In genomic region chr6:143141442-143141841, GRCh38 we compare ENCODE assay signal across 16 cellular contexts.
"Had no signal": no experiment of that assay in that cellular context is flagged by ENCODE, and none has a peak within 500 bp of the region (broad histone marks: within the 10 kb centered on the region; RNA-seq: fewer than 3 reads in every experiment).

No MANE protein-coding gene starts in this region.

- DNase-seq: activated B cell treated with CpG ODN at 0.5 μM for 24 hours; activated CD4-positive, alpha-beta T cell treated with anti-CD3 and anti-CD28 coated beads, Interleukin-2, amount 50 U/mL, for 1 hour; activated effector memory CD4-positive, alpha-beta T cell treated with anti-CD3 and anti-CD28 coated beads, Interleukin-2, amount 50 U/mL, for 16 hours; activated T-cell treated with anti-CD3 and anti-CD28 coated beads, Interleukin-2, amount 50 U/mL, for 24 hours; dermis blood vessel endothelial cell; endodermal cell; hippocampal formation; kidney glomerular epithelial cell; nephron progenitor cell; psoas muscle; stimulated activated CD4-positive, alpha-beta T cell treated with anti-CD3 and anti-CD28 coated beads, Interleukin-2, amount 100 ng/mL, for 24 hours; stimulated activated naive B cell treated with anti-CD40 and anti-IgM and Interleukin-4, amounts not matched to agents 10 μg/mL and 1 μg/mL and 100 μg/mL, for 72 hours; T-helper 17 cell; trophoblast cell had no signal

- H3K9me3 ChIP-seq: psoas muscle had no signal

- ATAC-seq: esophagus mucosa; psoas muscle; sciatic nerve; stimulated activated naive B cell treated with anti-CD40 and anti-IgM and Interleukin-4, amounts not matched to agents 10 μg/mL and 1 μg/mL and 100 μg/mL, for 72 hours; T-helper 17 cell had no signal

- H3K27ac ChIP-seq: psoas muscle had no signal

- H3K4me1 ChIP-seq: psoas muscle had no signal

- H3K4me3 ChIP-seq: psoas muscle had no signal
